In genomic region chr14:92853136-92853535, GRCh38 we compare ENCODE assay signal across 1 cellular context.
A peak's percentile ranks its signal among the peaks of the same experiment; 100 is the strongest.
TF ChIP-seq lines count a peak whose summit lies in the region.

No MANE protein-coding gene starts in this region.

TF ChIP-seq in K562, 482 proteins besides CTCF, POLR2A, EP300 and RAD21:
- TF ChIP-seq FOXA3 (CRISPR knock-in tag; conservative IDR thresholded peaks at IDR 0.05 in 1 of 2, IDR thresholded peaks at IDR 0.05 in 1 of 2) (peak; percentile 52 to 58; a peak in 3 of 4 replicates), FOXK2 (conservative IDR thresholded peaks at IDR 0.05 in 1 of 2, IDR thresholded peaks at IDR 0.05 in 1 of 2; ENCODE audit: low read depth in 2 of 2) (peak; percentile 28 to 53; a peak in 2 of 4 replicates), YY1 (IDR thresholded peaks at IDR 0.05; ENCODE audit: borderline replicate concordance in 1 of 3, control insufficient read depth in 1 of 3, extremely low read depth in 1 of 3, insufficient read depth in 3 of 3, insufficient read length in 1 of 3, insufficient replicate concordance in 2 of 3, low read depth in 1 of 3, low read length in 2 of 3) (peak in 1 of 3 experiments; percentile 20)
